1 cellular context compared by ENCODE assay signal in the genomic region with DNA sequence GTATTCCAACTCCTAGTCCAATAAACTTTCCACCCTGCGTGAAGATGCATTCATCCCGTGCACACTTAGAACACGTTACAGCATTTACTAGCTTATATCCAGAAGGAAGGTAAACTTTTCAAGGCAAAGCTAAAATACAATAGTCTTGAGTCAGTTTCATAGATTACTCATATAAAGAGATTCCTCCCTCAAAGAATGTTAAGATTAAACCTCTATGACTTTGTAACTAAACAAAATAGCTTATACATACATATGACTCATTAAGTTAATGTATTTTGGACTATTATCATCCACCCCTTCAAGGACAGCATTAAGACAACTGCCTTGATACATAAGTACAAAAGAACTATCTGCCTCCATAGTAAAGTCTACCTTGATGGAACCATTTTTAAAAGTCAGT.
TF ChIP-seq lines count a peak whose summit lies in the region.

No MANE protein-coding gene starts in this region.

TF ChIP-seq in GM23338, 12 proteins besides CTCF, POLR2A, EP300 and RAD21 (continued from another document):
- TF ChIP-seq, protein P1, sequence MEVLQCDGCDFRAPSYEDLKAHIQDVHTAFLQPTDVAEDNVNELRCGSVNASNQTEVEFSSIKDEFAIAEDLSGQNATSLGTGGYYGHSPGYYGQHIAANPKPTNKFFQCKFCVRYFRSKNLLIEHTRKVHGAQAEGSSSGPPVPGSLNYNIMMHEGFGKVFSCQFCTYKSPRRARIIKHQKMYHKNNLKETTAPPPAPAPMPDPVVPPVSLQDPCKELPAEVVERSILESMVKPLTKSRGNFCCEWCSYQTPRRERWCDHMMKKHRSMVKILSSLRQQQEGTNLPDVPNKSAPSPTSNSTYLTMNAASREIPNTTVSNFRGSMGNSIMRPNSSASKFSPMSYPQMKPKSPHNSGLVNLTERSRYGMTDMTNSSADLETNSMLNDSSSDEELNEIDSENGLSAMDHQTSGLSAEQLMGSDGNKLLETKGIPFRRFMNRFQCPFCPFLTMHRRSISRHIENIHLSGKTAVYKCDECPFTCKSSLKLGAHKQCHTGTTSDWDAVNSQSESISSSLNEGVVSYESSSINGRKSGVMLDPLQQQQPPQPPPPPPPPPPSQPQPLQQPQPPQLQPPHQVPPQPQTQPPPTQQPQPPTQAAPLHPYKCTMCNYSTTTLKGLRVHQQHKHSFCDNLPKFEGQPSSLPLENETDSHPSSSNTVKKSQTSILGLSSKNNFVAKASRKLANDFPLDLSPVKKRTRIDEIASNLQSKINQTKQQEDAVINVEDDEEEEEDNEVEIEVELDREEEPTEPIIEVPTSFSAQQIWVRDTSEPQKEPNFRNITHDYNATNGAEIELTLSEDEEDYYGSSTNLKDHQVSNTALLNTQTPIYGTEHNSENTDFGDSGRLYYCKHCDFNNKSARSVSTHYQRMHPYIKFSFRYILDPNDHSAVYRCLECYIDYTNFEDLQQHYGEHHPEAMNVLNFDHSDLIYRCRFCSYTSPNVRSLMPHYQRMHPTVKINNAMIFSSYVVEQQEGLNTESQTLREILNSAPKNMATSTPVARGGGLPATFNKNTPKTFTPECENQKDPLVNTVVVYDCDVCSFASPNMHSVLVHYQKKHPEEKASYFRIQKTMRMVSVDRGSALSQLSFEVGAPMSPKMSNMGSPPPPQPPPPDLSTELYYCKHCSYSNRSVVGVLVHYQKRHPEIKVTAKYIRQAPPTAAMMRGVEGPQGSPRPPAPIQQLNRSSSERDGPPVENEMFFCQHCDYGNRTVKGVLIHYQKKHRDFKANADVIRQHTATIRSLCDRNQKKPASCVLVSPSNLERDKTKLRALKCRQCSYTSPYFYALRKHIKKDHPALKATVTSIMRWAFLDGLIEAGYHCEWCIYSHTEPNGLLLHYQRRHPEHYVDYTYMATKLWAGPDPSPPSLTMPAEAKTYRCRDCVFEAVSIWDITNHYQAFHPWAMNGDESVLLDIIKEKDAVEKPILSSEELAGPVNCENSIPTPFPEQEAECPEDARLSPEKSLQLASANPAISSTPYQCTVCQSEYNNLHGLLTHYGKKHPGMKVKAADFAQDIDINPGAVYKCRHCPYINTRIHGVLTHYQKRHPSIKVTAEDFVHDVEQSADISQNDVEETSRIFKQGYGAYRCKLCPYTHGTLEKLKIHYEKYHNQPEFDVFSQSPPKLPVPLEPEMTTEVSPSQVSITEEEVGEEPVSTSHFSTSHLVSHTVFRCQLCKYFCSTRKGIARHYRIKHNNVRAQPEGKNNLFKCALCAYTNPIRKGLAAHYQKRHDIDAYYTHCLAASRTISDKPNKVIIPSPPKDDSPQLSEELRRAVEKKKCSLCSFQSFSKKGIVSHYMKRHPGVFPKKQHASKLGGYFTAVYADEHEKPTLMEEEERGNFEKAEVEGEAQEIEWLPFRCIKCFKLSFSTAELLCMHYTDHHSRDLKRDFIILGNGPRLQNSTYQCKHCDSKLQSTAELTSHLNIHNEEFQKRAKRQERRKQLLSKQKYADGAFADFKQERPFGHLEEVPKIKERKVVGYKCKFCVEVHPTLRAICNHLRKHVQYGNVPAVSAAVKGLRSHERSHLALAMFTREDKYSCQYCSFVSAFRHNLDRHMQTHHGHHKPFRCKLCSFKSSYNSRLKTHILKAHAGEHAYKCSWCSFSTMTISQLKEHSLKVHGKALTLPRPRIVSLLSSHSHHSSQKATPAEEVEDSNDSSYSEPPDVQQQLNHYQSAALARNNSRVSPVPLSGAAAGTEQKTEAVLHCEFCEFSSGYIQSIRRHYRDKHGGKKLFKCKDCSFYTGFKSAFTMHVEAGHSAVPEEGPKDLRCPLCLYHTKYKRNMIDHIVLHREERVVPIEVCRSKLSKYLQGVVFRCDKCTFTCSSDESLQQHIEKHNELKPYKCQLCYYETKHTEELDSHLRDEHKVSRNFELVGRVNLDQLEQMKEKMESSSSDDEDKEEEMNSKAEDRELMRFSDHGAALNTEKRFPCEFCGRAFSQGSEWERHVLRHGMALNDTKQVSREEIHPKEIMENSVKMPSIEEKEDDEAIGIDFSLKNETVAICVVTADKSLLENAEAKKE (CRISPR knock-in tag; IDR thresholded peaks at IDR 0.05), result no peak
- TF ChIP-seq CREB1 (CRISPR knock-in tag; IDR thresholded peaks at IDR 0.05; ENCODE audit: low read depth), result no peak
- no peak for TF ChIP-seq STAT1 (IDR thresholded peaks at IDR 0.05; ENCODE audit: unreplicated experiment)
- TF ChIP-seq, protein P2, sequence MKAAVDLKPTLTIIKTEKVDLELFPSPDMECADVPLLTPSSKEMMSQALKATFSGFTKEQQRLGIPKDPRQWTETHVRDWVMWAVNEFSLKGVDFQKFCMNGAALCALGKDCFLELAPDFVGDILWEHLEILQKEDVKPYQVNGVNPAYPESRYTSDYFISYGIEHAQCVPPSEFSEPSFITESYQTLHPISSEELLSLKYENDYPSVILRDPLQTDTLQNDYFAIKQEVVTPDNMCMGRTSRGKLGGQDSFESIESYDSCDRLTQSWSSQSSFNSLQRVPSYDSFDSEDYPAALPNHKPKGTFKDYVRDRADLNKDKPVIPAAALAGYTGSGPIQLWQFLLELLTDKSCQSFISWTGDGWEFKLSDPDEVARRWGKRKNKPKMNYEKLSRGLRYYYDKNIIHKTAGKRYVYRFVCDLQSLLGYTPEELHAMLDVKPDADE (IDR thresholded peaks at IDR 0.05), result no peak
